8 cellular contexts compared by ENCODE assay signal in genomic region chr1:23098463-23099170, GRCh38.
A peak's percentile ranks its signal among the peaks of the same experiment; 100 is the strongest.
DNase-seq lines count a peak whose midpoint lies in the region; ATAC-seq and TF ChIP-seq lines count a peak whose summit lies in the region.

No MANE protein-coding gene starts in this region.

- no peak overlapping the region for H3K27ac Mint-ChIP-seq in activated CD4-positive, alpha-beta T cell treated with anti-CD3 and anti-CD28 coated beads for 36 hours

- intact Hi-C loops in activated CD4-positive, alpha-beta T cell treated with anti-CD3 and anti-CD28 coated beads for 36 hours (cut with DNase I, micrococcal nuclease) = loop anchor here (1.0 kb wide), 2 partner anchors 86 to 122 kb away; no protein-coding TSS in a partner anchor

- peaks cover 45% of the 10 kb centered on the region for H3K4me1 Mint-ChIP-seq in activated CD4-positive, alpha-beta T cell treated with anti-CD3 and anti-CD28 coated beads for 36 hours

- peak overlapping the region; percentile 3 for H3K4me3 ChIP-seq in choroid plexus epithelial cell (ENCODE audit: low read depth, low read length)

- no peaks in the 10 kb centered on the region for H3K27me3 Mint-ChIP-seq in activated CD4-positive, alpha-beta T cell treated with anti-CD3 and anti-CD28 coated beads for 36 hours

- no peak overlapping the region for H3K4me3 Mint-ChIP-seq in activated CD4-positive, alpha-beta T cell treated with anti-CD3 and anti-CD28 coated beads for 36 hours

- CTCF ChIA-PET in activated CD4-positive, alpha-beta T cell treated with anti-CD3 and anti-CD28 coated beads for 36 hours (lab: Charles Lee) = interaction anchor here (0.6 to 14.4 kb wide), 33 partner anchors 8 to 1394 kb away, joined by 3 to 547 read pairs (median 4); no protein-coding TSS in a partner anchor

- TF ChIP-seq CTCF in GM20000 (IDR thresholded peaks at IDR 0.05; ENCODE audit: extremely low read depth, missing control alignments) = peak; percentile 78
- peak; percentile 99 for TF ChIP-seq CTCF in choroid plexus epithelial cell (conservative IDR thresholded peaks at IDR 0.05; ENCODE audit: low read depth, low read length)

- no peaks in the 10 kb centered on the region for H3K9me3 Mint-ChIP-seq in activated CD4-positive, alpha-beta T cell treated with anti-CD3 and anti-CD28 coated beads for 36 hours (ENCODE audit: low read depth)

- peak; percentile 76 for DNase-seq in AG08395 (ENCODE audit: low spot score)
- peak; percentile 70 for DNase-seq in GM20000 (ENCODE audit: low spot score)
- DNase-seq in NCI-H446 (lab: John Stamatoyannopoulos, UW) = peak; percentile 77 to 86
- DNase-seq in activated CD4-positive, alpha-beta T cell treated with anti-CD3 and anti-CD28 coated beads for 36 hours = peak; percentile 74
- peak; percentile 87 for DNase-seq in choroid plexus epithelial cell (ENCODE audit: low read depth)
- DNase-seq in left lobe of liver (ENCODE audit: low spot score) = peak; percentile 62
- DNase-seq in stimulated activated CD4-positive, alpha-beta T cell treated with anti-CD3 and anti-CD28 coated beads, Interleukin-4, amount 100 ng/mL, for 24 hours = peak; percentile 68

- peak; percentile 17 for ATAC-seq in activated CD4-positive, alpha-beta T cell treated with anti-CD3 and anti-CD28 coated beads for 36 hours
- ATAC-seq in left lobe of liver (peak; percentile 95), GM18867 (IDR thresholded peaks at IDR 0.05; ENCODE audit: unreplicated experiment) (no peak)

- peaks cover 14% of the 10 kb centered on the region for H3K36me3 Mint-ChIP-seq in activated CD4-positive, alpha-beta T cell treated with anti-CD3 and anti-CD28 coated beads for 36 hours (ENCODE audit: low read depth)

- POLR2A ChIA-PET in activated CD4-positive, alpha-beta T cell treated with anti-CD3 and anti-CD28 coated beads for 36 hours (lab: Charles Lee) = interaction anchor here (0.6 to 1.0 kb wide), 2 partner anchors 80 to 85 kb away, joined by 3 read pairs; no protein-coding TSS in a partner anchor
